1 cellular context compared by ENCODE assay signal in the genomic region with DNA sequence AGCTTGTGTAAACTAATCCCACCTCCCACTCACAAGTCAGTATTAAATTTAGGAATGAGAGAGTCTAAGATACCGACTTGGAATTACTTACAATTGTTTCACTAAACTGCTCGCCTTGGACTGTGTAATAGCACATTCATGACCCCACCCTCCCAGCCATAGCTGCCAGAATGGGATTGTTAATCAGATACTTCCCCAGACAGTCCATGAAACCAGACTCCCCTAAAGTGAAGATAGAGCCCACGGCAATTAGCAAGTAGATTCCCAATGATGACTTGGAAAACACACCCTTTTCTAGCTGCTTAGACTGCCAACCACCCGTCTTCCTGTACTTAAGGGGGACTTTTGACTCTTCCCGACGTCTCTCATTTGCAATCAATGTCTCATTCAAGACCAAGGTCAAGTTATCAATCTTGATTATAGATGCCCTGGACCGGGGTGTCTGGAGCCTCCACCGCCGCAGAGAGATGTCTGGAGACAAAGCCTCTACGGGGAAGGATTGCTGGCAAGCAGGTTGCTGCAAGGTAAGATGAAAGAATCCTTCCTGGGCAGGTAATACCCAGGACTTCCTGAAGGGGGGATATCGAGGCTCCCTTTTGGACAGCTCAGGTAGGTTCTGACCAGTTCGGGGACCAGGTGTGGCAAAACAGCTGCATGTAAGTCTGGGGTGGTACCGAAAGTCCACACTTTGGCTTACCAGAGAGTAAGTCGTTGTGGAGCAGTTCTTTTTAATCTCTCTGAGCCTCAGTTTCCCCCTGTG.
A peak's percentile ranks its signal among the peaks of the same experiment; 100 is the strongest.
TF ChIP-seq lines count a peak whose summit lies in the region.

No MANE protein-coding gene starts in this region.

TF ChIP-seq in H1, 55 proteins besides CTCF, POLR2A, EP300 and RAD21:
- TF ChIP-seq FOSL1 (IDR thresholded peaks at IDR 0.05; ENCODE audit: insufficient read depth, low read depth, low read length) (no peak), SAP30 (IDR thresholded peaks at IDR 0.05; ENCODE audit: insufficient read depth, insufficient replicate concordance, low read length) (no peak), TCF12 (IDR thresholded peaks at IDR 0.05; ENCODE audit: low read depth, low read length) (0 out of 2 replicates have a peak, but pooled peaks have one; percentile 45)
TF ChIP-seq in H1: peak in this region for 1.
